19 cellular contexts compared by ENCODE assay signal in genomic region chr17:70074991-70075390, GRCh38. TPM values are rescaled to one million over a fixed set of nuclear protein-coding genes. Genes with fewer than 3 reads are reported as not detected.
DNase-seq lines count a peak whose midpoint lies in the region; ATAC-seq, FAIRE-seq and TF ChIP-seq lines count a peak whose summit lies in the region.
"Had no signal": no experiment of that assay in that cellular context is flagged by ENCODE, and none has a peak within 500 bp of the region (broad histone marks: within the 10 kb centered on the region; RNA-seq: fewer than 3 reads in every experiment).

Gene KCNJ16, plus strand, starts transcription at chr17:70075225. Its CDS starts 56,863 bp downstream, at chr17:70132088.

- H3K4me3 Mint-ChIP-seq in Caco-2 (ENCODE audit: unreplicated experiment) = peak within 1 kb of the TSS; percentile 63
- H3K4me3 Mint-ChIP-seq: activated CD4-positive, alpha-beta memory T cell treated with anti-CD3 and anti-CD28 coated beads, Interleukin-2, amount 10 ng/mL, durations not matched to agents 7 days and 5 days had no signal

- H3K9me3 ChIP-seq in Caco-2 = no peaks in the 10 kb centered on the region
- no peaks in the 10 kb centered on the region for H3K9me3 ChIP-seq in endocrine pancreas (ENCODE audit: control insufficient read depth, low read length)
- no peaks in the 10 kb centered on the region for H3K9me3 ChIP-seq in pancreas
- H3K9me3 ChIP-seq: esophagus muscularis mucosa had no signal

- BruUV-seq in Caco-2 (replicated peaks; lab: Mats Ljungman, UMichigan) = no TSS peak

- intact Hi-C loops in Caco-2 (cut with micrococcal nuclease; ENCODE audit: unreplicated experiment) = loop anchor here (1.0 to 10.0 kb wide), 5 partner anchors 20 to 310 kb away; no protein-coding TSS in a partner anchor
- intact Hi-C loops in pancreas (cut with DNase I) = no loop called here

- CTCF ChIA-PET in Caco-2 (lab: Charles Lee) = interaction anchor here (1.2 kb wide), 1 partner anchor 12 kb away, joined by 5 read pairs; no protein-coding TSS in a partner anchor

- H3K4me3 ChIP-seq in Caco-2 (ENCODE audit: low read depth, low read length) = no peak within 1 kb of the TSS
- peak within 1 kb of the TSS; percentile 63 for H3K4me3 ChIP-seq in endocrine pancreas (ENCODE audit: control insufficient read depth, insufficient read depth, low read length)
- H3K4me3 ChIP-seq in pancreas = peak within 1 kb of the TSS in 2 of 4 donors; percentile 20 to 24
- H3K4me3 ChIP-seq: coronary artery, esophagus muscularis mucosa, SK-N-MC, skin epidermis had no signal

- H3K27me3 ChIP-seq in Caco-2 (replicated peaks; ENCODE audit: control insufficient read depth, insufficient read depth, low read length) = no peaks in the 10 kb centered on the region
- H3K27me3 ChIP-seq in endocrine pancreas (ENCODE audit: control insufficient read depth, insufficient read depth, low read length) = no peaks in the 10 kb centered on the region
- no peaks in the 10 kb centered on the region for H3K27me3 ChIP-seq in pancreas
- H3K27me3 ChIP-seq: esophagus muscularis mucosa had no signal

- peak; percentile 92 to 95 (median 93) for ATAC-seq in pancreas
- no peak for ATAC-seq in HG02840 (IDR thresholded peaks at IDR 0.05; ENCODE audit: low FRiP score, unreplicated experiment)
- no peak for ATAC-seq in GM21723 (IDR thresholded peaks at IDR 0.05; ENCODE audit: unreplicated experiment)
- ATAC-seq: HCT116; stimulated activated naive CD8-positive, alpha-beta T cell treated with anti-CD3 and anti-CD28 coated beads, Interleukin-15, Interleukin-2, amounts not matched to agents 100 U/mL and 50 U/mL, for 24 hours had no signal

- DNase-seq in Caco-2 (peak; percentile 89 to 95), NCI-H345 (lab: John Stamatoyannopoulos, UW) (peak; percentile 53), pancreas (peak in 5 of 6 donors; percentile 29 to 81 (median 75)), NCI-H226 (no peak), DMS114 treated with DMSO at 0.1 percent for 48 hours (lab: John Stamatoyannopoulos, UW; ENCODE audit: unreplicated experiment) (no peak)
- DNase-seq: activated CD4-positive, alpha-beta memory T cell treated with anti-CD3 and anti-CD28 coated beads, Interleukin-2, amount 10 ng/mL, durations not matched to agents 7 days and 5 days; amniotic stem cell; DMS 273 treated with DMSO at 0.1 percent for 48 hours; NCI-H187 treated with DMSO at 0.1 percent for 48 hours; stimulated activated naive CD8-positive, alpha-beta T cell treated with anti-CD3 and anti-CD28 coated beads, Interleukin-15, Interleukin-2, amounts not matched to agents 100 U/mL and 50 U/mL, for 24 hours had no signal

- peak within 1 kb of the TSS; percentile 1 to 67 (median 42) for H3K27ac ChIP-seq in pancreas
- H3K27ac ChIP-seq: coronary artery, esophagus muscularis mucosa, SK-N-MC, skin epidermis had no signal

- peaks cover 32% of the 10 kb centered on the region for H3K4me1 Mint-ChIP-seq in Caco-2 (ENCODE audit: low read depth, unreplicated experiment)
- H3K4me1 Mint-ChIP-seq: activated CD4-positive, alpha-beta memory T cell treated with anti-CD3 and anti-CD28 coated beads, Interleukin-2, amount 10 ng/mL, durations not matched to agents 7 days and 5 days had no signal

- TF ChIP-seq CTCF in Caco-2 (IDR thresholded peaks at IDR 0.05; ENCODE audit: insufficient read depth in 1 of 2, low read depth in 1 of 2, low read length in 1 of 2, severe bottlenecking in 1 of 2, unreplicated experiment in 1 of 2) = no peak
- TF ChIP-seq CTCF in pancreas (IDR thresholded peaks at IDR 0.05) = no peak

- H3K9me3 Mint-ChIP-seq in Caco-2 (ENCODE audit: unreplicated experiment) = no peaks in the 10 kb centered on the region
- H3K9me3 Mint-ChIP-seq: activated CD4-positive, alpha-beta memory T cell treated with anti-CD3 and anti-CD28 coated beads, Interleukin-2, amount 10 ng/mL, durations not matched to agents 7 days and 5 days; activated T-helper 2 cell treated with anti-CD3 and anti-CD28 coated beads, Interferon-gamma antibody, Interleukin-2, Interleukin-4, amounts not matched to agents 10 μg/mL and 5 μg/mL and 100 μg/mL, durations not matched to agents 14 hours and 24 hours and 36 hours had no signal

- H3K27me3 Mint-ChIP-seq in Caco-2 (ENCODE audit: insufficient read depth, unreplicated experiment) = no peaks in the 10 kb centered on the region

- H3K36me3 ChIP-seq in Caco-2 (ENCODE audit: control insufficient read depth, insufficient read depth, low read length) = no peaks in the 10 kb centered on the region
- no peaks in the 10 kb centered on the region for H3K36me3 ChIP-seq in endocrine pancreas (ENCODE audit: control insufficient read depth, insufficient read depth, low read length)
- H3K36me3 ChIP-seq in pancreas = no peaks in the 10 kb centered on the region
- H3K36me3 ChIP-seq: esophagus muscularis mucosa had no signal

- H3K36me3 Mint-ChIP-seq in Caco-2 (ENCODE audit: insufficient read depth, unreplicated experiment) = peaks cover 6% of the 10 kb centered on the region

- H3K27ac Mint-ChIP-seq in Caco-2 (ENCODE audit: unreplicated experiment) = peak within 1 kb of the TSS; percentile 78
- H3K27ac Mint-ChIP-seq: activated CD4-positive, alpha-beta memory T cell treated with anti-CD3 and anti-CD28 coated beads, Interleukin-2, amount 10 ng/mL, durations not matched to agents 7 days and 5 days; activated T-helper 2 cell treated with anti-CD3 and anti-CD28 coated beads, Interferon-gamma antibody, Interleukin-2, Interleukin-4, amounts not matched to agents 10 μg/mL and 5 μg/mL and 100 μg/mL, durations not matched to agents 14 hours and 24 hours and 36 hours had no signal

- H3K4me1 ChIP-seq in Caco-2 (peaks cover 40% of the 10 kb centered on the region), endocrine pancreas (ENCODE audit: control insufficient read depth, insufficient read depth, low read length) (peaks cover 14% of the 10 kb centered on the region), pancreas (peaks cover 4 to 13% (median 5%) of the 10 kb centered on the region in 3 donors)

- no peak within 1 kb of the TSS for H3K9ac ChIP-seq in endocrine pancreas (ENCODE audit: control insufficient read depth, insufficient read depth, low read length)

- POLR2A ChIA-PET in Caco-2 (lab: Charles Lee) = no interaction called here

- 11 to 13% methylated on average over 3 of the region's 3 CpGs for WGBS in pancreas, 2 donors

- FAIRE-seq in pancreas (lab: Jason Lieb, UNC) = no peak

RNA-seq across cellular contexts. Expression of gene KCNJ16, which starts in this region (rescaled TPM):
- total RNA-seq in Caco-2 (2022) (8.0 and 9.3 TPM in 2 replicates), pancreas (10 to 100 TPM; 22.9 to 47.6 (median 28.4) TPM)
- 10 to 100 TPM; 20.5 to 65.2 TPM for polyA plus RNA-seq in pancreas
- total RNA-seq: activated CD4-positive, alpha-beta memory T cell treated with anti-CD3 and anti-CD28 coated beads, Interleukin-2, amount 10 ng/mL, durations not matched to agents 7 days and 5 days; activated T-helper 2 cell treated with anti-CD3 and anti-CD28 coated beads, Interferon-gamma antibody, Interleukin-2, Interleukin-4, amounts not matched to agents 10 μg/mL and 5 μg/mL and 100 μg/mL, durations not matched to agents 14 hours and 24 hours and 36 hours had no signal

Comparison
In these comparisons a context has a peak if more than half of its experiments do, and no peak if none do; other contexts are left out.
1. DNase-seq: peak in Caco-2 (2 of 2), NCI-H345 (single experiment) and pancreas (5 of 6); none in NCI-H226 (single experiment) and DMS114 treated with DMSO at 0.1 percent for 48 hours (single experiment).
2. ATAC-seq: peak in pancreas (4 of 4); none in HG02840 (single experiment) and GM21723 (single experiment).